In genomic region chr7:1382553-1383397, GRCh38 we compare ENCODE assay signal across 21 cellular contexts.
DNase-seq lines count a peak whose midpoint lies in the region; ATAC-seq and TF ChIP-seq lines count a peak whose summit lies in the region.
"Had no signal": no experiment of that assay in that cellular context is flagged by ENCODE, and none has a peak within 500 bp of the region (broad histone marks: within the 10 kb centered on the region; RNA-seq: fewer than 3 reads in every experiment).

No MANE protein-coding gene starts in this region.

- no peaks in the 10 kb centered on the region for H3K79me2 ChIP-seq in PC-9 (ENCODE audit: low read depth)

- H3K36me3 ChIP-seq in BLaER1 (no peaks in the 10 kb centered on the region), H7 (replicated peaks; ENCODE audit: control insufficient read depth, insufficient read depth, low read length) (no peaks in the 10 kb centered on the region), neuronal stem cell (replicated peaks in 1 of 2; ENCODE audit: control insufficient read depth in 2 of 2, insufficient read depth in 2 of 2, low read length in 2 of 2) (no peaks in the 10 kb centered on the region), PC-9 (ENCODE audit: low read depth) (no peaks in the 10 kb centered on the region), psoas muscle (ENCODE audit: insufficient read depth in 1 of 2, low read depth in 1 of 2) (no peaks in the 10 kb centered on the region)
- H3K36me3 ChIP-seq: BE2C had no signal

- TF ChIP-seq CTCF in PC-9 (conservative IDR thresholded peaks at IDR 0.05) (no peak), GM10248 (IDR thresholded peaks at IDR 0.05; ENCODE audit: control extremely low read depth, extremely low read depth, low read depth, missing control alignments) (no peak), psoas muscle (IDR thresholded peaks at IDR 0.05) (no peak)

- POLR2A ChIA-PET in PC-9 (lab: Charles Lee; ENCODE audit: unreplicated experiment): no interaction called here
- POLR2A ChIA-PET in GM10248 (lab: Yijun Ruan, JAX): no interaction called here

- H3K9me3 ChIP-seq in BLaER1: no peaks in the 10 kb centered on the region
- no peaks in the 10 kb centered on the region for H3K9me3 ChIP-seq in neuronal stem cell (replicated peaks in 1 of 2; ENCODE audit: control insufficient read depth in 2 of 2, insufficient read depth in 1 of 2, low read depth in 1 of 2, low read length in 2 of 2)
- no peaks in the 10 kb centered on the region; the same call in 1 of the 2 replicates for H3K9me3 ChIP-seq in PC-9 (ENCODE audit: insufficient read depth, low read depth)
- no peaks in the 10 kb centered on the region for H3K9me3 ChIP-seq in psoas muscle
- H3K9me3 ChIP-seq: A549, BE2C had no signal

- H4K8ac ChIP-seq in neuronal stem cell (ENCODE audit: low read depth, low read length): no peak overlapping the region

- BruUV-seq in PC-9 (replicated peaks; lab: Mats Ljungman, UMichigan): no TSS peak

- H2BK5ac ChIP-seq in neuronal stem cell (ENCODE audit: low read length): peak overlapping the region; percentile 75

- H3K4me2 ChIP-seq in BLaER1: peak overlapping the region; percentile 98
- no peak overlapping the region for H3K4me2 ChIP-seq in neuronal stem cell (ENCODE audit: insufficient read depth, low read length, poor library complexity, severe bottlenecking)
- no peak overlapping the region for H3K4me2 ChIP-seq in PC-9
- H3K4me2 ChIP-seq: A549 had no signal

- no peaks in the 10 kb centered on the region for H3K27me3 ChIP-seq in BLaER1
- H3K27me3 ChIP-seq in H7 (ENCODE audit: control insufficient read depth, insufficient read depth, low read length): no peaks in the 10 kb centered on the region
- H3K27me3 ChIP-seq in neuronal stem cell (ENCODE audit: control insufficient read depth in 3 of 3, insufficient read depth in 3 of 3, low read depth in 1 of 3, low read length in 3 of 3): peaks cover 0 to 34% (median 0%) of the 10 kb centered on the region in 3 experiments
- H3K27me3 ChIP-seq in PC-9 (ENCODE audit: insufficient read depth, low read depth): peaks cover 94% of the 10 kb centered on the region
- peaks cover 3 to 90% (median 32%) of the 10 kb centered on the region in 3 donors for H3K27me3 ChIP-seq in psoas muscle (ENCODE audit: insufficient read depth in 3 of 3, low read length in 2 of 3)

- 0 out of 2 replicates have a peak overlapping the region, but pooled peaks have one; percentile 26 for H3K4me3 ChIP-seq in BLaER1
- no peak overlapping the region for H3K4me3 ChIP-seq in H7 (ENCODE audit: insufficient read depth, low read depth, low read length)
- no peak overlapping the region for H3K4me3 ChIP-seq in neuronal stem cell (ENCODE audit: low read length in 2 of 2)
- no peak overlapping the region for H3K4me3 ChIP-seq in PC-9
- H3K4me3 ChIP-seq in psoas muscle: no peak overlapping the region
- H3K4me3 ChIP-seq: A549 had no signal

- DNase-seq in H7 (peak; percentile 51), neuronal stem cell (ENCODE audit: low spot score) (no peak), PC-9 (no peak), GM10248 (ENCODE audit: extremely low spot score) (no peak), psoas muscle (no peak), DMS79 (lab: John Stamatoyannopoulos, UW) (no peak)
- DNase-seq: 8988T; ACHN; AML-193; BE2C; CD4-positive, CD25-positive, alpha-beta regulatory T cell; CD8-positive, alpha-beta T cell; DMS 273 treated with DMSO at 0.1 percent for 48 hours; DMS79 treated with DMSO at 0.1 percent for 48 hours; GF-D8; GOT3; HCEC 1CT had no signal

- ATAC-seq in SK-N-SH treated with all-trans-retinoic acid at 6 μM for 48 hours: peak; percentile 14; the same call in 2 of the 3 replicates
- ATAC-seq in psoas muscle: no peak
- ATAC-seq: CD8-positive, alpha-beta T cell had no signal

- no CpG with 5 or more reads among the region's 29 CpGs for WGBS in neuronal stem cell (ENCODE audit: extremely low coverage in 2 of 2, insufficient read length in 2 of 2, insufficient replicate concordance in 1 of 2), 2 donors
- WGBS in psoas muscle, 3 donors: 47 to 51% (median 51%) methylated on average over 29 of the region's 29 CpGs

- no peak overlapping the region for H4K91ac ChIP-seq in neuronal stem cell (ENCODE audit: low read depth, low read length, poor library complexity)

- peak overlapping the region; percentile 95 for H2AK5ac ChIP-seq in neuronal stem cell (ENCODE audit: low read depth, low read length)

- peak overlapping the region; percentile 84 for H2BK12ac ChIP-seq in neuronal stem cell (ENCODE audit: low read length)

- intact Hi-C loops in PC-9 (cut with micrococcal nuclease; ENCODE audit: unreplicated experiment) (no loop called here), psoas muscle (cut with DNase I) (no loop called here)

- peak overlapping the region; percentile 48 for H3K18ac ChIP-seq in neuronal stem cell (ENCODE audit: low read length)

- peaks cover 6% of the 10 kb centered on the region; the same call in 1 of the 2 replicates for H3F3A ChIP-seq in PC-9 (ENCODE audit: insufficient read depth, low read depth)

- no peaks in the 10 kb centered on the region for H4K20me1 ChIP-seq in BLaER1
- no peaks in the 10 kb centered on the region for H4K20me1 ChIP-seq in PC-9 (ENCODE audit: insufficient read depth)

- CTCF ChIA-PET in PC-9 (lab: Charles Lee): interaction anchor here (0.6 kb wide), 1 partner anchor 358 kb away, joined by 14 read pairs; no protein-coding TSS in a partner anchor
- CTCF ChIA-PET in GM10248 (lab: Yijun Ruan, JAX): no interaction called here

- peaks cover 2% of the 10 kb centered on the region for H3K79me1 ChIP-seq in neuronal stem cell (ENCODE audit: low read depth, low read length)

- H2BK120ac ChIP-seq in neuronal stem cell (ENCODE audit: low read depth, low read length): no peak overlapping the region

- H3K27ac ChIP-seq in BLaER1 (peak overlapping the region; percentile 94), neuronal stem cell (replicated peaks; ENCODE audit: low read length) (no peak overlapping the region), PC-9 (no peak overlapping the region), psoas muscle (no peak overlapping the region)
- H3K27ac ChIP-seq: A549, C4-2B had no signal

- H3K9me2 ChIP-seq in PC-9 (ENCODE audit: insufficient read depth): no peaks in the 10 kb centered on the region

- H2AFZ ChIP-seq in neuronal stem cell (ENCODE audit: low read length) (no peak overlapping the region), PC-9 (no peak overlapping the region)

- no peak overlapping the region for H2BK15ac ChIP-seq in neuronal stem cell (ENCODE audit: low read length)

- H3K14ac ChIP-seq in neuronal stem cell (ENCODE audit: low read length): peak overlapping the region; percentile 82

- H3K4ac ChIP-seq in neuronal stem cell (ENCODE audit: low read length): no peak overlapping the region

- H3K4me1 ChIP-seq in BLaER1 (peaks cover 77% of the 10 kb centered on the region), neuronal stem cell (ENCODE audit: control insufficient read depth in 2 of 2, insufficient read depth in 1 of 2, low read depth in 1 of 2, low read length in 2 of 2) (no peaks in the 10 kb centered on the region), PC-9 (replicated peaks; ENCODE audit: insufficient read depth) (no peaks in the 10 kb centered on the region), psoas muscle (no peaks in the 10 kb centered on the region)
- H3K4me1 ChIP-seq: A549, BE2C had no signal

- peak overlapping the region; percentile 20 for H3K23ac ChIP-seq in neuronal stem cell (ENCODE audit: low read depth, low read length, poor library complexity)

- peak overlapping the region; percentile 65 for H3K9ac ChIP-seq in BLaER1
- no peak overlapping the region for H3K9ac ChIP-seq in neuronal stem cell (ENCODE audit: low read depth, low read length, poor library complexity)

TF ChIP-seq in SK-N-SH treated with all-trans-retinoic acid at 6 μM for 48 hours, 23 proteins besides CTCF, POLR2A, EP300 and RAD21:
- TF ChIP-seq ZFP30 (CRISPR knock-in tag; IDR thresholded peaks at IDR 0.05) (no peak), CSDC2 (CRISPR knock-in tag; IDR thresholded peaks at IDR 0.05) (no peak), SNAI2 (CRISPR knock-in tag; IDR thresholded peaks at IDR 0.05) (no peak), BACH2 (CRISPR knock-in tag; IDR thresholded peaks at IDR 0.05; ENCODE audit: borderline replicate concordance) (no peak), OSR1 (CRISPR knock-in tag; IDR thresholded peaks at IDR 0.05) (no peak), ARNTL (CRISPR knock-in tag; IDR thresholded peaks at IDR 0.05; ENCODE audit: borderline replicate concordance, low read depth) (no peak), ESRRG (CRISPR knock-in tag; IDR thresholded peaks at IDR 0.05) (no peak), ZNF565 (CRISPR knock-in tag; conservative IDR thresholded peaks at IDR 0.05; ENCODE audit: low read depth) (no peak), PATZ1 (CRISPR knock-in tag; IDR thresholded peaks at IDR 0.05; ENCODE audit: borderline replicate concordance) (no peak)
